26 cellular contexts compared by ENCODE assay signal in the genomic region with DNA sequence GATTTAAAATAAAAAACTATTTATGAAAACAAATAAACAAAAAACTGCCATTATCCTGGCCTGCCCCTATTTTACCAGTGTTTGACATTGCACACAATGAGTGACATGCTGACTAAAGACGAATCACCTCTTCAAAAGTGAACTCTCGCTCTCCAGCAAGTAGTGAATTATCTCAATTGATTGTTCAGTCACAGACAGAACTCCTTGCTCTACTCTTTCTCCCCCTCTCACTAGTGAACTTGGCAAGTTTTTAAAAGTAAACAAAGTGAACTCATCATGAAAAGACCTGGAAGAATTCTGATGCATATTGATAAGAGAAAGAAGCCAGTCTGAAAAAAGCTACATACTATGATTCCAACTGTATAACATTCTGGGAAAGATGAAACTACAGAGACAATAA. TPM values are rescaled to one million over a fixed set of nuclear protein-coding genes. Genes with fewer than 3 reads are reported as not detected.
DNase-seq lines count a peak whose midpoint lies in the region; ATAC-seq and TF ChIP-seq lines count a peak whose summit lies in the region.
"Had no signal": no experiment of that assay in that cellular context is flagged by ENCODE, and none has a peak within 500 bp of the region (broad histone marks: within the 10 kb centered on the region; RNA-seq: fewer than 3 reads in every experiment).

No MANE protein-coding gene starts in this region.

- H3K79me2 ChIP-seq in GM23248 (ENCODE audit: insufficient read depth), result peaks cover 54% of the 10 kb centered on the region

- H3K27ac ChIP-seq in GM23248, result no peak overlapping the region
- peak overlapping the region; percentile 5 for H3K27ac ChIP-seq in epithelial cell of prostate
- H3K27ac ChIP-seq in psoas muscle, result no peak overlapping the region
- H3K27ac ChIP-seq: left lung, prostate gland had no signal

- no peak overlapping the region for H2AFZ ChIP-seq in GM23248

- no peak for ATAC-seq in T-helper 17 cell
- no peak for ATAC-seq in HG02642 (IDR thresholded peaks at IDR 0.05; ENCODE audit: poor library complexity, unreplicated experiment)
- no peak for ATAC-seq in psoas muscle
- ATAC-seq: activated naive CD4-positive, alpha-beta T cell treated with anti-CD3 and anti-CD28 coated beads, Interleukin-2, amount 50 U/mL, for 72 hours; left lung; Right ventricle myocardium inferior had no signal

- H3K9ac ChIP-seq in GM23248, result no peak overlapping the region

- H3K27ac Mint-ChIP-seq in Calu3 (ENCODE audit: unreplicated experiment), result peak overlapping the region; percentile 43
- peak overlapping the region; percentile 41 for H3K27ac Mint-ChIP-seq in T-helper 17 cell
- H3K27ac Mint-ChIP-seq: activated naive CD4-positive, alpha-beta T cell treated with anti-CD3 and anti-CD28 coated beads, Interleukin-2, amount 50 U/mL, for 72 hours; activated T-helper 1 cell treated with anti-CD3 and anti-CD28 coated beads, Interleukin-12 subunit alpha, Interleukin-12 subunit beta, Interleukin-2, Interleukin-4 antibody, amounts not matched to agents 30 ng/mL and 10 ng/mL and 1 ng/mL, durations not matched to agents 14 hours and 24 hours and 36 hours; dendritic cell treated with granulocyte-macrophage colony-stimulating factor and Interleukin-4, amounts not matched to agents 40 ng/mL and 50 ng/mL, for 4 days; stimulated activated naive CD8-positive, alpha-beta T cell treated with anti-CD3 and anti-CD28 coated beads, Interleukin-15, Interleukin-2, amounts not matched to agents 100 ng/mL and 50 ng/mL, for 24 hours had no signal

- H3K4me1 Mint-ChIP-seq in Calu3 (ENCODE audit: low read depth, unreplicated experiment) (peaks cover 17% of the 10 kb centered on the region), T-helper 17 cell (peaks cover 15% of the 10 kb centered on the region)

- H3K27me3 Mint-ChIP-seq in Calu3 (ENCODE audit: unreplicated experiment) (no peaks in the 10 kb centered on the region), T-helper 17 cell (no peaks in the 10 kb centered on the region)
- H3K27me3 Mint-ChIP-seq: central memory CD8-positive, alpha-beta T cell; dendritic cell treated with granulocyte-macrophage colony-stimulating factor and Interleukin-4, amounts not matched to agents 40 ng/mL and 50 ng/mL, for 4 days; stimulated activated naive CD8-positive, alpha-beta T cell treated with anti-CD3 and anti-CD28 coated beads, Interleukin-15, Interleukin-2, amounts not matched to agents 100 ng/mL and 50 ng/mL, for 24 hours had no signal

- H3K36me3 Mint-ChIP-seq in Calu3 (ENCODE audit: insufficient read depth, unreplicated experiment), result peaks cover 69% of the 10 kb centered on the region
- peaks cover 2% of the 10 kb centered on the region for H3K36me3 Mint-ChIP-seq in T-helper 17 cell (ENCODE audit: low read depth)

- H3K36me3 ChIP-seq in GM23248 (ENCODE audit: low read depth) (peaks cover 52% of the 10 kb centered on the region), psoas muscle (ENCODE audit: insufficient read depth in 1 of 2, low read depth in 1 of 2) (peaks cover 2 to 56% of the 10 kb centered on the region in 2 donors)
- H3K36me3 ChIP-seq: prostate gland had no signal

- H3K27me3 ChIP-seq in GM23248 (replicated peaks; ENCODE audit: insufficient read depth) (no peaks in the 10 kb centered on the region), psoas muscle (ENCODE audit: insufficient read depth in 3 of 3, low read length in 2 of 3) (no peaks in the 10 kb centered on the region)
- H3K27me3 ChIP-seq: left lung had no signal

- intact Hi-C loops in Calu3 (cut with micrococcal nuclease; ENCODE audit: unreplicated experiment) (no loop called here), psoas muscle (cut with DNase I) (loop anchor here in 1 of 2 donors (10.0 kb wide), 1 partner anchor 759 kb away; the partner anchor contains the start of genes GNG5 and SPATA1)

- WGBS in GM23248 (ENCODE audit: low coverage in 1 of 2, low lambda C conversion rate in 2 of 2, missing lambda C conversion rate in 2 of 2), 2 experiments, result 60 to 67% methylated on average over 2 of the region's 2 CpGs
- 89 to 97% (median 94%) methylated on average over 2 of the region's 2 CpGs for WGBS in psoas muscle, 3 donors

- no peak overlapping the region for H3K4me2 ChIP-seq in GM23248 (ENCODE audit: unreplicated experiment)

- BruUV-seq in Calu3 (replicated peaks; lab: Mats Ljungman, UMichigan), result no TSS peak

- TF ChIP-seq CTCF in Calu3 (IDR thresholded peaks at IDR 0.05; ENCODE audit: unreplicated experiment) (no peak), psoas muscle (IDR thresholded peaks at IDR 0.05) (no peak)

- H3K4me3 Mint-ChIP-seq in Calu3 (ENCODE audit: low read depth, unreplicated experiment) (no peak overlapping the region), T-helper 17 cell (no peak overlapping the region)
- H3K4me3 Mint-ChIP-seq: activated T-helper 1 cell treated with anti-CD3 and anti-CD28 coated beads, Interleukin-12 subunit alpha, Interleukin-12 subunit beta, Interleukin-2, Interleukin-4 antibody, amounts not matched to agents 30 ng/mL and 10 ng/mL and 1 ng/mL, durations not matched to agents 14 hours and 24 hours and 36 hours; central memory CD8-positive, alpha-beta T cell; dendritic cell treated with granulocyte-macrophage colony-stimulating factor and Interleukin-4, amounts not matched to agents 40 ng/mL and 50 ng/mL, for 4 days; immature natural killer cell; stimulated activated naive CD8-positive, alpha-beta T cell treated with anti-CD3 and anti-CD28 coated beads, Interleukin-15, Interleukin-2, amounts not matched to agents 100 ng/mL and 50 ng/mL, for 24 hours had no signal

- DNase-seq in Calu3 (no peak), GM23248 (peak; percentile 39), T-helper 17 cell (no peak), epithelial cell of prostate (ENCODE audit: low read depth, low spot score) (no peak), ureter (ENCODE audit: low spot score) (no peak), psoas muscle (no peak)
- DNase-seq in effector CD4-positive, alpha-beta T cell, result no peak
- DNase-seq: aorta, hypothalamus, immature natural killer cell, KG1, left lung, mesendoderm, NCI-H1417, NCI-H2081, NCI-H82, SW 1271, T1000 had no signal

- H4K20me1 ChIP-seq in GM23248 (ENCODE audit: insufficient read depth), result no peaks in the 10 kb centered on the region

- in situ Hi-C loops in GM23248 (cut with MboI), result no loop called here

- CTCF ChIA-PET in Calu3 (lab: Charles Lee), result no interaction called here

- H3K4me3 ChIP-seq in GM23248, result no peak overlapping the region
- no peak overlapping the region for H3K4me3 ChIP-seq in psoas muscle
- H3K4me3 ChIP-seq: left lung, prostate gland had no signal

- H3F3A ChIP-seq in GM23248 (ENCODE audit: insufficient read depth), result peaks cover 83% of the 10 kb centered on the region

- H3K4me1 ChIP-seq in GM23248 (ENCODE audit: insufficient read depth) (peaks cover 19% of the 10 kb centered on the region), psoas muscle (peaks cover 3% of the 10 kb centered on the region)
- H3K4me1 ChIP-seq: prostate gland had no signal

- H3K9me3 ChIP-seq in GM23248 (ENCODE audit: low read depth) (no peaks in the 10 kb centered on the region), T-helper 17 cell (ENCODE audit: control insufficient read depth, low read length, poor library complexity, severe bottlenecking) (no peaks in the 10 kb centered on the region), psoas muscle (no peaks in the 10 kb centered on the region)
- H3K9me3 ChIP-seq: left lung, prostate gland had no signal

- no peaks in the 10 kb centered on the region for H3K9me2 ChIP-seq in GM23248 (ENCODE audit: insufficient read depth)

- peaks cover 8% of the 10 kb centered on the region for H3K9me3 Mint-ChIP-seq in Calu3 (ENCODE audit: low read depth, unreplicated experiment)
- H3K9me3 Mint-ChIP-seq: activated naive CD4-positive, alpha-beta T cell treated with anti-CD3 and anti-CD28 coated beads, Interleukin-2, amount 50 U/mL, for 72 hours; central memory CD8-positive, alpha-beta T cell; immature natural killer cell; stimulated activated naive CD8-positive, alpha-beta T cell treated with anti-CD3 and anti-CD28 coated beads, Interleukin-15, Interleukin-2, amounts not matched to agents 100 ng/mL and 50 ng/mL, for 24 hours had no signal

RNA-seq across cellular contexts. Expression of gene C1orf52, which starts 4.7 kb away (rescaled TPM):
- total RNA-seq in Calu3 (2022), result 29.7 TPM in 2 replicates
- total RNA-seq in GM23248 (2014; rRNA removed; shearing (Covaris generic)), result 26.7 and 30.9 TPM in 2 replicates
- polyA plus RNA-seq in GM23248 (2016; fragmentation: Nextera tagmentation; extraction: Ambion mirVana), result 72.4 and 76.4 TPM in 2 replicates
- total RNA-seq in T-helper 17 cell, result 10 to 100 TPM; 51.5 to 51.7 TPM
- 30.0 TPM for total RNA-seq in ureter
- 10 to 100 TPM; 10.2 to 20.7 (median 13.1) TPM for total RNA-seq in psoas muscle
- 10 to 100 TPM; 13.3 to 28.8 (median 20.7) TPM for polyA plus RNA-seq in psoas muscle

RNA-seq across cellular contexts. Expression of gene BCL10, which starts 12.3 kb away (rescaled TPM):
- total RNA-seq in Calu3 (2022), result 57.7 and 59.1 TPM in 2 replicates
- total RNA-seq in GM23248 (2014; rRNA removed; shearing (Covaris generic)), result 45.5 and 51.4 TPM in 2 replicates
- polyA plus RNA-seq in GM23248 (2016; fragmentation: Nextera tagmentation; extraction: Ambion mirVana), result 70.7 and 74.2 TPM in 2 replicates
- total RNA-seq in T-helper 17 cell, result 10 to 100 TPM; 49.8 to 51.9 TPM
- 34.9 TPM for total RNA-seq in ureter
- total RNA-seq in psoas muscle, result 10 to 100 TPM in 1 of 4 donors, 1 to 10 TPM in 3; 4.2 to 10.9 (median 8.7) TPM
- polyA plus RNA-seq in psoas muscle, result 1 to 10 TPM; 2.9 to 8.9 (median 5.2) TPM
